In genomic region chr5:127440831-127441230, GRCh38 we compare ENCODE assay signal across 25 cellular contexts.
DNase-seq lines count a peak whose midpoint lies in the region; ATAC-seq and TF ChIP-seq lines count a peak whose summit lies in the region.
"Had no signal": no experiment of that assay in that cellular context is flagged by ENCODE, and none has a peak within 500 bp of the region (broad histone marks: within the 10 kb centered on the region; RNA-seq: fewer than 3 reads in every experiment).

No MANE protein-coding gene starts in this region.

- H3K36me3 ChIP-seq in MG63 = no peaks in the 10 kb centered on the region
- H3K36me3 ChIP-seq: heart left ventricle, SJSA1, spleen, vagina had no signal

- peak; percentile 43 for DNase-seq in AG20443 (ENCODE audit: low spot score)
- peak; percentile 41 for DNase-seq in MG63
- DNase-seq in dorsolateral prefrontal cortex = no peak
- no peak for DNase-seq in nephron progenitor cell
- no peak for DNase-seq in stimulated activated naive CD4-positive, alpha-beta T cell (lab: John Stamatoyannopoulos, UW)
- DNase-seq in inferior parietal cortex (ENCODE audit: extremely low spot score) = no peak
- DNase-seq: activated CD4-positive, CD25-positive, alpha-beta regulatory T cell treated with anti-CD3 and anti-CD28 coated beads, Interleukin-2, amount 50 U/mL, for 72 hours; activated naive CD8-positive, alpha-beta T cell treated with anti-CD3 and anti-CD28 coated beads for 36 hours; C1 segment of cervical spinal cord; DMS 273 treated with DMSO at 0.1 percent for 48 hours; HCEC 1CT; heart left ventricle; IMR-90; mammary epithelial cell; MM.1S; naive B cell; NCI-H146; PC-3; spleen; stimulated activated CD8-positive, alpha-beta memory T cell treated with anti-CD3 and anti-CD28 coated beads, Interleukin-4, amount 100 ng/mL, for 48 hours had no signal

- H3K27me3 ChIP-seq in MG63 = peaks cover 7% of the 10 kb centered on the region; the same call in 1 of the 2 replicates
- H3K27me3 ChIP-seq in dorsolateral prefrontal cortex = no peaks in the 10 kb centered on the region
- H3K27me3 ChIP-seq: spleen, vagina had no signal

- TF ChIP-seq CTCF in dorsolateral prefrontal cortex (IDR thresholded peaks at IDR 0.05 in 54 of 56, conservative IDR thresholded peaks at IDR 0.05 in 2 of 56; ENCODE audit: low read depth in 1 of 56, partially characterized antibody in 56 of 56) (no peak), nephron progenitor cell (IDR thresholded peaks at IDR 0.05) (no peak)

- H3K36me3 Mint-ChIP-seq in nephron progenitor cell (ENCODE audit: low read depth) = no peaks in the 10 kb centered on the region
- H3K36me3 Mint-ChIP-seq: activated naive CD8-positive, alpha-beta T cell treated with anti-CD3 and anti-CD28 coated beads for 36 hours; naive B cell had no signal

- no peak overlapping the region for H3K4me3 ChIP-seq in MG63
- no peak overlapping the region for H3K4me3 ChIP-seq in dorsolateral prefrontal cortex
- H3K4me3 ChIP-seq: heart left ventricle, SJSA1, spleen, vagina had no signal

- intact Hi-C loops in dorsolateral prefrontal cortex (cut with DNase I) = loop anchor here in 1 of 2 donors (5.0 to 10.0 kb wide), 2 partner anchors 54 to 144 kb away; no protein-coding TSS in a partner anchor

- H3K4me3 Mint-ChIP-seq in nephron progenitor cell = no peak overlapping the region
- H3K4me3 Mint-ChIP-seq: activated naive CD8-positive, alpha-beta T cell treated with anti-CD3 and anti-CD28 coated beads for 36 hours; activated T-helper 1 cell treated with anti-CD3 and anti-CD28 coated beads, Interleukin-12 subunit alpha, Interleukin-12 subunit beta, Interleukin-2, Interleukin-4 antibody, amounts not matched to agents 30 ng/mL and 10 ng/mL and 1 ng/mL, durations not matched to agents 14 hours and 24 hours and 36 hours; naive B cell had no signal

- ATAC-seq in GM18907 (IDR thresholded peaks at IDR 0.05; ENCODE audit: unreplicated experiment) = no peak
- ATAC-seq in HG02981 (IDR thresholded peaks at IDR 0.05; ENCODE audit: unreplicated experiment) = no peak
- ATAC-seq: heart left ventricle, PC-3 had no signal

- H3K9me3 ChIP-seq in MG63 = no peaks in the 10 kb centered on the region
- H3K9me3 ChIP-seq: heart left ventricle, SJSA1, spleen, vagina had no signal

- H3K27ac Mint-ChIP-seq in nephron progenitor cell = peak overlapping the region; percentile 73
- H3K27ac Mint-ChIP-seq: activated naive CD8-positive, alpha-beta T cell treated with anti-CD3 and anti-CD28 coated beads for 36 hours; activated T-helper 1 cell treated with anti-CD3 and anti-CD28 coated beads, Interleukin-12 subunit alpha, Interleukin-12 subunit beta, Interleukin-2, Interleukin-4 antibody, amounts not matched to agents 30 ng/mL and 10 ng/mL and 1 ng/mL, durations not matched to agents 14 hours and 24 hours and 36 hours had no signal

- H3K27ac ChIP-seq in dorsolateral prefrontal cortex = peak overlapping the region in 40 of 59 donors; percentile 1 to 82 (median 68)
- H3K27ac ChIP-seq: heart left ventricle, SJSA1, spleen, vagina had no signal

- peaks cover 6% of the 10 kb centered on the region for H3K27me3 Mint-ChIP-seq in nephron progenitor cell (ENCODE audit: low read depth, poor library complexity)

- peaks cover 15% of the 10 kb centered on the region for H3K4me1 Mint-ChIP-seq in nephron progenitor cell
- H3K4me1 Mint-ChIP-seq: activated naive CD8-positive, alpha-beta T cell treated with anti-CD3 and anti-CD28 coated beads for 36 hours; naive B cell had no signal

- no peaks in the 10 kb centered on the region for H3K9me3 Mint-ChIP-seq in nephron progenitor cell
- H3K9me3 Mint-ChIP-seq: activated naive CD8-positive, alpha-beta T cell treated with anti-CD3 and anti-CD28 coated beads for 36 hours; activated T-helper 1 cell treated with anti-CD3 and anti-CD28 coated beads, Interleukin-12 subunit alpha, Interleukin-12 subunit beta, Interleukin-2, Interleukin-4 antibody, amounts not matched to agents 30 ng/mL and 10 ng/mL and 1 ng/mL, durations not matched to agents 14 hours and 24 hours and 36 hours; naive B cell had no signal

Comparison
In these comparisons a context has a peak if more than half of its experiments do, and no peak if none do; other contexts are left out.
1. DNase-seq: peak in AG20443 (single experiment) and MG63 (single experiment); none in dorsolateral prefrontal cortex (0 of 10), nephron progenitor cell (single experiment), stimulated activated naive CD4-positive, alpha-beta T cell (0 of 6) and inferior parietal cortex (single experiment).